ENCODE assay signal across 1 cellular context in genomic region chr15:75453703-75454470, GRCh38.
TF ChIP-seq lines count a peak whose summit lies in the region.

No MANE protein-coding gene starts in this region.

TF ChIP-seq in HepG2, 621 proteins besides CTCF, POLR2A, EP300 and RAD21 (continues in another document):
- TF ChIP-seq, protein P1, sequence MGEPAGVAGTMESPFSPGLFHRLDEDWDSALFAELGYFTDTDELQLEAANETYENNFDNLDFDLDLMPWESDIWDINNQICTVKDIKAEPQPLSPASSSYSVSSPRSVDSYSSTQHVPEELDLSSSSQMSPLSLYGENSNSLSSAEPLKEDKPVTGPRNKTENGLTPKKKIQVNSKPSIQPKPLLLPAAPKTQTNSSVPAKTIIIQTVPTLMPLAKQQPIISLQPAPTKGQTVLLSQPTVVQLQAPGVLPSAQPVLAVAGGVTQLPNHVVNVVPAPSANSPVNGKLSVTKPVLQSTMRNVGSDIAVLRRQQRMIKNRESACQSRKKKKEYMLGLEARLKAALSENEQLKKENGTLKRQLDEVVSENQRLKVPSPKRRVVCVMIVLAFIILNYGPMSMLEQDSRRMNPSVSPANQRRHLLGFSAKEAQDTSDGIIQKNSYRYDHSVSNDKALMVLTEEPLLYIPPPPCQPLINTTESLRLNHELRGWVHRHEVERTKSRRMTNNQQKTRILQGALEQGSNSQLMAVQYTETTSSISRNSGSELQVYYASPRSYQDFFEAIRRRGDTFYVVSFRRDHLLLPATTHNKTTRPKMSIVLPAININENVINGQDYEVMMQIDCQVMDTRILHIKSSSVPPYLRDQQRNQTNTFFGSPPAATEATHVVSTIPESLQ (CRISPR knock-in tag; conservative IDR thresholded peaks at IDR 0.05): 0 out of 2 replicates have a peak, but pooled peaks have one; percentile 20
- TF ChIP-seq CEBPB (IDR thresholded peaks at IDR 0.05; ENCODE audit: borderline replicate concordance, low read depth, low read length) (peak; percentile 94), UBTF (CRISPR knock-in tag; IDR thresholded peaks at IDR 0.05) (peak; percentile 76), MAFG (CRISPR knock-in tag; IDR thresholded peaks at IDR 0.05) (no peak), NR1H2 (CRISPR knock-in tag; IDR thresholded peaks at IDR 0.05; ENCODE audit: borderline replicate concordance, low read depth) (no peak), ZMYM3 (CRISPR knock-in tag; IDR thresholded peaks at IDR 0.05) (0 out of 2 replicates have a peak, but pooled peaks have one; percentile 48), NFE2L1 (CRISPR knock-in tag; IDR thresholded peaks at IDR 0.05; ENCODE audit: borderline replicate concordance) (no peak), TBX2 (CRISPR knock-in tag; IDR thresholded peaks at IDR 0.05; ENCODE audit: borderline replicate concordance) (peak; percentile 40; the same call in 1 of the 2 replicates), ZNF790 (CRISPR knock-in tag; IDR thresholded peaks at IDR 0.05; ENCODE audit: borderline replicate concordance) (no peak), ZNF230 (CRISPR knock-in tag; IDR thresholded peaks at IDR 0.05) (peak; percentile 39; the same call in 1 of the 2 replicates), ZNF333 (CRISPR knock-in tag; IDR thresholded peaks at IDR 0.05; ENCODE audit: borderline replicate concordance) (no peak), ETV5 (CRISPR knock-in tag; IDR thresholded peaks at IDR 0.05; ENCODE audit: borderline replicate concordance) (peak; percentile 95), ZNF232 (CRISPR knock-in tag; IDR thresholded peaks at IDR 0.05; ENCODE audit: borderline replicate concordance) (peak; percentile 75; the same call in 1 of the 2 replicates), RFXAP (CRISPR knock-in tag; IDR thresholded peaks at IDR 0.05; ENCODE audit: borderline replicate concordance) (peak; percentile 67; the same call in 1 of the 2 replicates), NRL (CRISPR knock-in tag; IDR thresholded peaks at IDR 0.05; ENCODE audit: borderline replicate concordance) (peak; percentile 92), CBFB (CRISPR knock-in tag; IDR thresholded peaks at IDR 0.05) (no peak), ATF7 (IDR thresholded peaks at IDR 0.05) (peak; percentile 24; the same call in 1 of the 2 replicates), ATF7 (CRISPR knock-in tag; IDR thresholded peaks at IDR 0.05) (0 out of 2 replicates have a peak, but pooled peaks have one; percentile 70), ZC3H4 (CRISPR knock-in tag; IDR thresholded peaks at IDR 0.05; ENCODE audit: borderline replicate concordance) (no peak), IRF2 (CRISPR knock-in tag; IDR thresholded peaks at IDR 0.05) (peak; percentile 76), DPF2 (CRISPR knock-in tag; IDR thresholded peaks at IDR 0.05; ENCODE audit: borderline replicate concordance, low read depth) (no peak), DZIP1 (CRISPR knock-in tag; IDR thresholded peaks at IDR 0.05) (no peak; the same call in 1 of the 2 replicates), ZNF737 (CRISPR knock-in tag; IDR thresholded peaks at IDR 0.05; ENCODE audit: borderline replicate concordance) (no peak), ZNF775 (CRISPR knock-in tag; IDR thresholded peaks at IDR 0.05; ENCODE audit: borderline replicate concordance) (no peak), SKIL (CRISPR knock-in tag; IDR thresholded peaks at IDR 0.05; ENCODE audit: borderline replicate concordance) (peak; percentile 31; the same call in 1 of the 2 replicates), CHD4 (IDR thresholded peaks at IDR 0.05; ENCODE audit: borderline replicate concordance, low read length) (no peak)
- TF ChIP-seq, protein P2, sequence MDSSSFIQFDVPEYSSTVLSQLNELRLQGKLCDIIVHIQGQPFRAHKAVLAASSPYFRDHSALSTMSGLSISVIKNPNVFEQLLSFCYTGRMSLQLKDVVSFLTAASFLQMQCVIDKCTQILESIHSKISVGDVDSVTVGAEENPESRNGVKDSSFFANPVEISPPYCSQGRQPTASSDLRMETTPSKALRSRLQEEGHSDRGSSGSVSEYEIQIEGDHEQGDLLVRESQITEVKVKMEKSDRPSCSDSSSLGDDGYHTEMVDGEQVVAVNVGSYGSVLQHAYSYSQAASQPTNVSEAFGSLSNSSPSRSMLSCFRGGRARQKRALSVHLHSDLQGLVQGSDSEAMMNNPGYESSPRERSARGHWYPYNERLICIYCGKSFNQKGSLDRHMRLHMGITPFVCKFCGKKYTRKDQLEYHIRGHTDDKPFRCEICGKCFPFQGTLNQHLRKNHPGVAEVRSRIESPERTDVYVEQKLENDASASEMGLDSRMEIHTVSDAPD (CRISPR knock-in tag; IDR thresholded peaks at IDR 0.05): no peak
- TF ChIP-seq, protein P3, sequence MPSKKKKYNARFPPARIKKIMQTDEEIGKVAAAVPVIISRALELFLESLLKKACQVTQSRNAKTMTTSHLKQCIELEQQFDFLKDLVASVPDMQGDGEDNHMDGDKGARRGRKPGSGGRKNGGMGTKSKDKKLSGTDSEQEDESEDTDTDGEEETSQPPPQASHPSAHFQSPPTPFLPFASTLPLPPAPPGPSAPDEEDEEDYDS (CRISPR knock-in tag; IDR thresholded peaks at IDR 0.05): peak; percentile 84
- TF ChIP-seq, protein P4, sequence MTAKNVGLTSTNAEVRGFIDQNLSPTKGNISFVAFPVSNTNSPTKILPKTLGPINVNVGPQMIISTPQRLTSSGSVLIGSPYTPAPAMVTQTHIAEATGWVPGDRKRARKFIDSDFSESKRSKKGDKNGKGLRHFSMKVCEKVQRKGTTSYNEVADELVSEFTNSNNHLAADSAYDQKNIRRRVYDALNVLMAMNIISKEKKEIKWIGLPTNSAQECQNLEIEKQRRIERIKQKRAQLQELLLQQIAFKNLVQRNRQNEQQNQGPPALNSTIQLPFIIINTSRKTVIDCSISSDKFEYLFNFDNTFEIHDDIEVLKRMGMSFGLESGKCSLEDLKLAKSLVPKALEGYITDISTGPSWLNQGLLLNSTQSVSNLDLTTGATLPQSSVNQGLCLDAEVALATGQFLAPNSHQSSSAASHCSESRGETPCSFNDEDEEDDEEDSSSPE (CRISPR knock-in tag; IDR thresholded peaks at IDR 0.05): peak; percentile 98
- TF ChIP-seq, protein P5, sequence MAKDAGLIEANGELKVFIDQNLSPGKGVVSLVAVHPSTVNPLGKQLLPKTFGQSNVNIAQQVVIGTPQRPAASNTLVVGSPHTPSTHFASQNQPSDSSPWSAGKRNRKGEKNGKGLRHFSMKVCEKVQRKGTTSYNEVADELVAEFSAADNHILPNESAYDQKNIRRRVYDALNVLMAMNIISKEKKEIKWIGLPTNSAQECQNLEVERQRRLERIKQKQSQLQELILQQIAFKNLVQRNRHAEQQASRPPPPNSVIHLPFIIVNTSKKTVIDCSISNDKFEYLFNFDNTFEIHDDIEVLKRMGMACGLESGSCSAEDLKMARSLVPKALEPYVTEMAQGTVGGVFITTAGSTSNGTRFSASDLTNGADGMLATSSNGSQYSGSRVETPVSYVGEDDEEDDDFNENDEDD (CRISPR knock-in tag; IDR thresholded peaks at IDR 0.05; ENCODE audit: borderline replicate concordance): peak; percentile 99
- TF ChIP-seq, protein P6, sequence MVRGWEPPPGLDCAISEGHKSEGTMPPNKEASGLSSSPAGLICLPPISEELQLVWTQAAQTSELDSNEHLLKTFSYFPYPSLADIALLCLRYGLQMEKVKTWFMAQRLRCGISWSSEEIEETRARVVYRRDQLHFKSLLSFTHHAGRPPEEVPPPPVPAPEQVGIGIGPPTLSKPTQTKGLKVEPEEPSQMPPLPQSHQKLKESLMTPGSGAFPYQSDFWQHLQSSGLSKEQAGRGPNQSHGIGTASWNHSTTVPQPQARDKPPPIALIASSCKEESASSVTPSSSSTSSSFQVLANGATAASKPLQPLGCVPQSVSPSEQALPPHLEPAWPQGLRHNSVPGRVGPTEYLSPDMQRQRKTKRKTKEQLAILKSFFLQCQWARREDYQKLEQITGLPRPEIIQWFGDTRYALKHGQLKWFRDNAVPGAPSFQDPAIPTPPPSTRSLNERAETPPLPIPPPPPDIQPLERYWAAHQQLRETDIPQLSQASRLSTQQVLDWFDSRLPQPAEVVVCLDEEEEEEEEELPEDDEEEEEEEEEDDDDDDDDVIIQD (CRISPR knock-in tag; IDR thresholded peaks at IDR 0.05; ENCODE audit: low read depth): peak; percentile 21; the same call in 1 of the 2 replicates
- TF ChIP-seq, protein P7, sequence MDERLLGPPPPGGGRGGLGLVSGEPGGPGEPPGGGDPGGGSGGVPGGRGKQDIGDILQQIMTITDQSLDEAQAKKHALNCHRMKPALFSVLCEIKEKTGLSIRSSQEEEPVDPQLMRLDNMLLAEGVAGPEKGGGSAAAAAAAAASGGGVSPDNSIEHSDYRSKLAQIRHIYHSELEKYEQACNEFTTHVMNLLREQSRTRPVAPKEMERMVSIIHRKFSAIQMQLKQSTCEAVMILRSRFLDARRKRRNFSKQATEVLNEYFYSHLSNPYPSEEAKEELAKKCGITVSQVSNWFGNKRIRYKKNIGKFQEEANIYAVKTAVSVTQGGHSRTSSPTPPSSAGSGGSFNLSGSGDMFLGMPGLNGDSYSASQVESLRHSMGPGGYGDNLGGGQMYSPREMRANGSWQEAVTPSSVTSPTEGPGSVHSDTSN (CRISPR knock-in tag; IDR thresholded peaks at IDR 0.05): no peak
- TF ChIP-seq, protein P8, sequence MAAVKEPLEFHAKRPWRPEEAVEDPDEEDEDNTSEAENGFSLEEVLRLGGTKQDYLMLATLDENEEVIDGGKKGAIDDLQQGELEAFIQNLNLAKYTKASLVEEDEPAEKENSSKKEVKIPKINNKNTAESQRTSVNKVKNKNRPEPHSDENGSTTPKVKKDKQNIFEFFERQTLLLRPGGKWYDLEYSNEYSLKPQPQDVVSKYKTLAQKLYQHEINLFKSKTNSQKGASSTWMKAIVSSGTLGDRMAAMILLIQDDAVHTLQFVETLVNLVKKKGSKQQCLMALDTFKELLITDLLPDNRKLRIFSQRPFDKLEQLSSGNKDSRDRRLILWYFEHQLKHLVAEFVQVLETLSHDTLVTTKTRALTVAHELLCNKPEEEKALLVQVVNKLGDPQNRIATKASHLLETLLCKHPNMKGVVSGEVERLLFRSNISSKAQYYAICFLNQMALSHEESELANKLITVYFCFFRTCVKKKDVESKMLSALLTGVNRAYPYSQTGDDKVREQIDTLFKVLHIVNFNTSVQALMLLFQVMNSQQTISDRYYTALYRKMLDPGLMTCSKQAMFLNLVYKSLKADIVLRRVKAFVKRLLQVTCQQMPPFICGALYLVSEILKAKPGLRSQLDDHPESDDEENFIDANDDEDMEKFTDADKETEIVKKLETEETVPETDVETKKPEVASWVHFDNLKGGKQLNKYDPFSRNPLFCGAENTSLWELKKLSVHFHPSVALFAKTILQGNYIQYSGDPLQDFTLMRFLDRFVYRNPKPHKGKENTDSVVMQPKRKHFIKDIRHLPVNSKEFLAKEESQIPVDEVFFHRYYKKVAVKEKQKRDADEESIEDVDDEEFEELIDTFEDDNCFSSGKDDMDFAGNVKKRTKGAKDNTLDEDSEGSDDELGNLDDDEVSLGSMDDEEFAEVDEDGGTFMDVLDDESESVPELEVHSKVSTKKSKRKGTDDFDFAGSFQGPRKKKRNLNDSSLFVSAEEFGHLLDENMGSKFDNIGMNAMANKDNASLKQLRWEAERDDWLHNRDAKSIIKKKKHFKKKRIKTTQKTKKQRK (IDR thresholded peaks at IDR 0.05; ENCODE audit: low read length): no peak
- TF ChIP-seq, protein P9, sequence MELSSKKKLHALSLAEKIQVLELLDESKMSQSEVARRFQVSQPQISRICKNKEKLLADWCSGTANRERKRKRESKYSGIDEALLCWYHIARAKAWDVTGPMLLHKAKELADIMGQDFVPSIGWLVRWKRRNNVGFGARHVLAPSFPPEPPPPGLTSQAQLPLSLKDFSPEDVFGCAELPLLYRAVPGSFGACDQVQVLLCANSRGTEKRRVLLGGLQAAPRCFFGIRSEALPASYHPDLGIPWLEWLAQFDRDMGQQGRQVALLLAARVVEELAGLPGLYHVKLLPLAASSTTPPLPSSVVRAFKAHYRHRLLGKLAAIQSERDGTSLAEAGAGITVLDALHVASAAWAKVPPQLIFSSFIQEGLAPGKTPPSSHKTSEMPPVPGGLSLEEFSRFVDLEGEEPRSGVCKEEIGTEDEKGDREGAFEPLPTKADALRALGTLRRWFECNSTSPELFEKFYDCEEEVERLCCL (CRISPR knock-in tag; IDR thresholded peaks at IDR 0.05; ENCODE audit: borderline replicate concordance): no peak
